25 cellular contexts compared by ENCODE assay signal in the genomic region with DNA sequence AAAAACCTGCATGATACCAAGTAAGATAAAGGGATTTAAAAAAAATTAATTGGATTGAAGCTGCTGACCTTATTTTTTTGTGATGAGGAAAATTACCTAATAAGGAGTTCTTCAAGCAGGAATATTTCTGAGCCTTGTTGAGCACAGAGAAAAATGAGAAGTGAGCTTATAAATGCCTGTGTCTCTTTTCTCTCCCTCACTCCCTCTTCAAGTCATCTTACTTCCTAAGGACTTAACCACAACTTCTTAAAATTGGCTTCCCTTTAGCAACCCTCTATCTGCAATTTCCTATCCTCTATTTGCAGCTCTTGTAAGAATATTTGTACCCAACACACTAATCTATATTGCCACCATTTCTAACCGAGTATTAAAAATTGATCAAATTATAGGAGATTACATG.
DNase-seq lines count a peak whose midpoint lies in the region; ATAC-seq, FAIRE-seq and TF ChIP-seq lines count a peak whose summit lies in the region.
"Had no signal": no experiment of that assay in that cellular context is flagged by ENCODE, and none has a peak within 500 bp of the region (broad histone marks: within the 10 kb centered on the region; RNA-seq: fewer than 3 reads in every experiment).

No MANE protein-coding gene starts in this region.

- no peak for FAIRE-seq in astrocyte (lab: Jason Lieb, UNC)
- FAIRE-seq: urothelium cell line had no signal

- TF ChIP-seq POLR2A in uterus (IDR thresholded peaks at IDR 0.05): no peak

- H3K4me1 Mint-ChIP-seq in astrocyte (ENCODE audit: low read depth, unreplicated experiment): peaks cover 2% of the 10 kb centered on the region
- H3K4me1 Mint-ChIP-seq in activated CD8-positive, alpha-beta T cell treated with anti-CD3 and anti-CD28 coated beads for 36 hours (ENCODE audit: low read depth): peaks cover 12% of the 10 kb centered on the region
- H3K4me1 Mint-ChIP-seq: immature natural killer cell had no signal

- H3K4me1 ChIP-seq in astrocyte (ENCODE audit: insufficient read depth, low read length): no peaks in the 10 kb centered on the region
- H3K4me1 ChIP-seq in uterus: no peaks in the 10 kb centered on the region
- H3K4me1 ChIP-seq: foreskin keratinocyte had no signal

- no peak overlapping the region for H3K4me3 Mint-ChIP-seq in astrocyte (ENCODE audit: unreplicated experiment)
- H3K4me3 Mint-ChIP-seq in activated CD8-positive, alpha-beta T cell treated with anti-CD3 and anti-CD28 coated beads for 36 hours: no peak overlapping the region
- H3K4me3 Mint-ChIP-seq: activated naive CD8-positive, alpha-beta T cell treated with anti-CD3 and anti-CD28 coated beads, Interleukin-2, amount 10 ng/mL, durations not matched to agents 7 days and 5 days; immature natural killer cell; nephron progenitor cell; T-helper 1 cell treated with Interleukin-12 subunit alpha and Interleukin-12 subunit beta and Interleukin-4 antibody, amounts not matched to agents 30 μg/mL and 1 μg/mL, for 36 hours had no signal

- H3K9me3 Mint-ChIP-seq in astrocyte (ENCODE audit: unreplicated experiment): no peaks in the 10 kb centered on the region
- H3K9me3 Mint-ChIP-seq in activated CD8-positive, alpha-beta T cell treated with anti-CD3 and anti-CD28 coated beads for 36 hours: no peaks in the 10 kb centered on the region
- H3K9me3 Mint-ChIP-seq: activated naive CD8-positive, alpha-beta T cell treated with anti-CD3 and anti-CD28 coated beads, Interleukin-2, amount 10 ng/mL, durations not matched to agents 7 days and 5 days; activated T-helper 2 cell treated with anti-CD3 and anti-CD28 coated beads, Interferon-gamma antibody, Interleukin-2, Interleukin-4, amounts not matched to agents 10 μg/mL and 5 μg/mL and 100 μg/mL, durations not matched to agents 14 hours and 24 hours and 36 hours; nephron progenitor cell; T-helper 1 cell treated with Interleukin-12 subunit alpha and Interleukin-12 subunit beta and Interleukin-4 antibody, amounts not matched to agents 30 μg/mL and 1 μg/mL, for 36 hours had no signal

- no peak overlapping the region for H3K4me2 ChIP-seq in astrocyte (ENCODE audit: low read length)
- H3K4me2 ChIP-seq: hepatocyte had no signal

- POLR2A ChIA-PET in activated CD8-positive, alpha-beta T cell treated with anti-CD3 and anti-CD28 coated beads for 36 hours (lab: Charles Lee): no interaction called here

- H3K4me3 ChIP-seq in astrocyte (ENCODE audit: insufficient read depth, low read depth, low read length) (no peak overlapping the region), uterus (no peak overlapping the region)
- H3K4me3 ChIP-seq: hepatocyte, SJCRH30 had no signal

- no peak overlapping the region for H2AFZ ChIP-seq in astrocyte (ENCODE audit: low read depth, low read length)
- H2AFZ ChIP-seq: hepatocyte had no signal

- H3K27me3 ChIP-seq in astrocyte (ENCODE audit: insufficient read depth, low read length): no peaks in the 10 kb centered on the region
- H3K27me3 ChIP-seq in uterus: no peaks in the 10 kb centered on the region
- H3K27me3 ChIP-seq: foreskin keratinocyte, hepatocyte, SJCRH30 had no signal

- intact Hi-C loops in uterus (cut with DNase I; ENCODE audit: low total_unique reads): no loop called here
- intact Hi-C loops in activated CD8-positive, alpha-beta T cell treated with anti-CD3 and anti-CD28 coated beads for 36 hours (cut with micrococcal nuclease): no loop called here

- H3K36me3 ChIP-seq in astrocyte (ENCODE audit: insufficient read depth, low read length) (no peaks in the 10 kb centered on the region), uterus (no peaks in the 10 kb centered on the region)
- H3K36me3 ChIP-seq: SJCRH30 had no signal

- no peak for ATAC-seq in HG03442 (IDR thresholded peaks at IDR 0.05; ENCODE audit: unreplicated experiment)
- no peak for ATAC-seq in activated CD8-positive, alpha-beta T cell treated with anti-CD3 and anti-CD28 coated beads for 36 hours
- ATAC-seq: foreskin keratinocyte, left lobe of liver, Panc1 had no signal

- no peak overlapping the region for H3K9ac ChIP-seq in astrocyte (ENCODE audit: low read length)

- no peaks in the 10 kb centered on the region for H3K36me3 Mint-ChIP-seq in astrocyte (ENCODE audit: low read depth, unreplicated experiment)
- H3K36me3 Mint-ChIP-seq in activated CD8-positive, alpha-beta T cell treated with anti-CD3 and anti-CD28 coated beads for 36 hours (ENCODE audit: low read depth): no peaks in the 10 kb centered on the region
- H3K36me3 Mint-ChIP-seq: activated naive CD8-positive, alpha-beta T cell treated with anti-CD3 and anti-CD28 coated beads, Interleukin-2, amount 10 ng/mL, durations not matched to agents 7 days and 5 days; immature natural killer cell had no signal

- TF ChIP-seq CTCF in astrocyte (IDR thresholded peaks at IDR 0.05; ENCODE audit: insufficient read depth, low read depth, low read length): no peak
- no peak for TF ChIP-seq CTCF in uterus (IDR thresholded peaks at IDR 0.05)
- TF ChIP-seq CTCF in activated CD8-positive, alpha-beta T cell treated with anti-CD3 and anti-CD28 coated beads for 36 hours (IDR thresholded peaks at IDR 0.05): no peak

- H3K9me3 ChIP-seq in astrocyte (ENCODE audit: insufficient read depth, low read depth, low read length) (no peaks in the 10 kb centered on the region), uterus (no peaks in the 10 kb centered on the region)
- H3K9me3 ChIP-seq: SJCRH30 had no signal

- peak overlapping the region; percentile 36 for H3K27ac Mint-ChIP-seq in astrocyte (ENCODE audit: unreplicated experiment)
- no peak overlapping the region for H3K27ac Mint-ChIP-seq in activated CD8-positive, alpha-beta T cell treated with anti-CD3 and anti-CD28 coated beads for 36 hours
- H3K27ac Mint-ChIP-seq: activated naive CD8-positive, alpha-beta T cell treated with anti-CD3 and anti-CD28 coated beads, Interleukin-2, amount 10 ng/mL, durations not matched to agents 7 days and 5 days; activated T-helper 2 cell treated with anti-CD3 and anti-CD28 coated beads, Interferon-gamma antibody, Interleukin-2, Interleukin-4, amounts not matched to agents 10 μg/mL and 5 μg/mL and 100 μg/mL, durations not matched to agents 14 hours and 24 hours and 36 hours; immature natural killer cell; nephron progenitor cell; T-helper 1 cell treated with Interleukin-12 subunit alpha and Interleukin-12 subunit beta and Interleukin-4 antibody, amounts not matched to agents 30 μg/mL and 1 μg/mL, for 36 hours had no signal

- H4K20me1 ChIP-seq in astrocyte (ENCODE audit: insufficient read depth, low read length): no peaks in the 10 kb centered on the region

- no peaks in the 10 kb centered on the region for H3K79me2 ChIP-seq in astrocyte (ENCODE audit: insufficient read depth, low read length)
- H3K79me2 ChIP-seq: hepatocyte had no signal

- H3K27me3 Mint-ChIP-seq in astrocyte (ENCODE audit: low read depth, unreplicated experiment): no peaks in the 10 kb centered on the region
- H3K27me3 Mint-ChIP-seq in activated CD8-positive, alpha-beta T cell treated with anti-CD3 and anti-CD28 coated beads for 36 hours: peaks cover 1% of the 10 kb centered on the region

- H3K27ac ChIP-seq in astrocyte (ENCODE audit: low read depth, low read length): no peak overlapping the region
- peak overlapping the region; percentile 62 to 67 for H3K27ac ChIP-seq in uterus
- H3K27ac ChIP-seq: foreskin keratinocyte, hepatocyte, SJCRH30, VCaP had no signal

- in situ Hi-C loops in KBM-7 (cut with MboI; ENCODE audit: low pct_unique_long_range_greater_than_20kb, low sequenced_read_pairs): no loop called here

- CTCF ChIA-PET in activated CD8-positive, alpha-beta T cell treated with anti-CD3 and anti-CD28 coated beads for 36 hours (lab: Charles Lee): no interaction called here

- peak; percentile 27 for DNase-seq in KBM-7
- peak; percentile 79 for DNase-seq in NOMO-1 treated with dmso at 0.1 percent for 144 hours (lab: John Stamatoyannopoulos, UW; ENCODE audit: unreplicated experiment)
- DNase-seq in astrocyte (ENCODE audit: low read depth): no peak
- no peak for DNase-seq in uterus
- DNase-seq in activated CD8-positive, alpha-beta T cell treated with anti-CD3 and anti-CD28 coated beads for 36 hours: no peak
- no peak for DNase-seq in stimulated activated CD4-positive, alpha-beta T cell treated with anti-CD3 and anti-CD28 coated beads, Interleukin-4, amount 100 ng/mL, for 4 hours
- DNase-seq: activated CD4-positive, alpha-beta T cell treated with anti-CD3 and anti-CD28 coated beads, Interleukin-2, amount 50 U/mL, for 1 hour; activated CD8-positive, alpha-beta memory T cell treated with anti-CD3 and anti-CD28 coated beads, Interleukin-2, amount 50 U/mL, for 4 hours; activated naive CD8-positive, alpha-beta T cell treated with anti-CD3 and anti-CD28 coated beads, Interleukin-2, amount 10 ng/mL, durations not matched to agents 7 days and 5 days; cerebellar nuclear complex; DMS53; erythroblast; foreskin keratinocyte; immature natural killer cell; NCI-H146; nephron progenitor cell; SJCRH30 had no signal

Comparison
In these comparisons a context has a peak if more than half of its experiments do, and no peak if none do; other contexts are left out.
1. DNase-seq: peak in KBM-7 (single experiment) and NOMO-1 treated with dmso at 0.1 percent for 144 hours (single experiment); none in astrocyte (single experiment), uterus (0 of 2), activated CD8-positive, alpha-beta T cell treated with anti-CD3 and anti-CD28 coated beads for 36 hours (single experiment) and stimulated activated CD4-positive, alpha-beta T cell treated with anti-CD3 and anti-CD28 coated beads, Interleukin-4, amount 100 ng/mL, for 4 hours (0 of 2).